In the genomic region with DNA sequence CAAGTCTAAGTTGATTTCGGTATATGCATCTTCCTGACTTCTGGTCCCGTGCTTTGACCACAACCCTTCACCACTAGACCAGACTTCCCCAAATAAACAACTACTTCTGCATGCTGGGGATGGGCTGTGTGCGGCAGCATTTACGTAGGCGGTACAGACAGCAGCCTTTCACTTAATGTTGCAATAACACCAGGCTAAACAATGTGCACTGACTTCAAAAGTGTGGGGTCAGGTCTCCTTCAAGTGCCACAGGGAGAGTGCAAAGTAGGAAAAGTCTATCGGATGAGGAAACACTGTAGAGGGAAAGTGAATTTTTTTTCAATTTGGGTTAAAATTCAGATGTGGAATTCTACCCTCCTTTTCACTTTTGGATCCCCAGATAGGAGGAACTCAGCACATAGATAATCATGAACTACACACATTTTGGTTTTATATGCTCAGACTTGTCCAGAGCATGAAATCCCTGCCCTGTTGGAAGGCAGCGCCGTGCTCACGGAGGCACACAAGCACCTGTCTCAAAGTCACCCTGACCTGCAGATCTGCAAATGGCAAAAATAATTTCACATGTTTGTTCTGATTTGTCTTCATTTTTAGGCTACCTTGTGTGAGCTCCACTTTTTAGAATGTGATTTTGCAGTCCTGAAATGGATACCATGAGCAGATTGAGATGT, we compare ENCODE assay signal across 8 cellular contexts. TPM values are rescaled to one million over a fixed set of nuclear protein-coding genes. Genes with fewer than 3 reads are reported as not detected.
A peak's percentile ranks its signal among the peaks of the same experiment; 100 is the strongest.
DNase-seq lines count a peak whose midpoint lies in the region; ATAC-seq and TF ChIP-seq lines count a peak whose summit lies in the region.

No MANE protein-coding gene starts in this region.

- no peak for TF ChIP-seq CTCF in activated CD8-positive, alpha-beta T cell treated with anti-CD3 and anti-CD28 coated beads for 36 hours (IDR thresholded peaks at IDR 0.05)

- no peak for ATAC-seq in activated CD8-positive, alpha-beta T cell treated with anti-CD3 and anti-CD28 coated beads for 36 hours
- no peak for ATAC-seq in left ventricle myocardium superior
- peak; percentile 47 to 53 for ATAC-seq in stimulated activated naive B cell treated with anti-CD40 and anti-IgM and Interleukin-4, amounts not matched to agents 10 μg/mL and 1 μg/mL and 100 μg/mL, for 72 hours (replicated peaks)
- no peak for ATAC-seq in HG03565 (IDR thresholded peaks at IDR 0.05; ENCODE audit: unreplicated experiment)
- no peak for ATAC-seq in HG03097 (IDR thresholded peaks at IDR 0.05; ENCODE audit: low FRiP score, unreplicated experiment)

- peaks cover 29 to 35% (median 31%) of the 10 kb centered on the region in 3 donors for H3K4me1 Mint-ChIP-seq in IgD-negative memory B cell
- peaks cover 32% of the 10 kb centered on the region for H3K4me1 Mint-ChIP-seq in activated CD8-positive, alpha-beta T cell treated with anti-CD3 and anti-CD28 coated beads for 36 hours (ENCODE audit: low read depth)
- peaks cover 38 to 60% of the 10 kb centered on the region in 2 donors for H3K4me1 Mint-ChIP-seq in stimulated activated naive B cell treated with anti-CD40 and anti-IgM and Interleukin-4, amounts not matched to agents 10 μg/mL and 1 μg/mL and 100 μg/mL, for 72 hours

- H3K36me3 Mint-ChIP-seq in IgD-negative memory B cell = no peaks in the 10 kb centered on the region
- H3K36me3 Mint-ChIP-seq in activated CD8-positive, alpha-beta T cell treated with anti-CD3 and anti-CD28 coated beads for 36 hours (ENCODE audit: low read depth) = peaks cover 9% of the 10 kb centered on the region
- H3K36me3 Mint-ChIP-seq in stimulated activated naive B cell treated with anti-CD40 and anti-IgM and Interleukin-4, amounts not matched to agents 10 μg/mL and 1 μg/mL and 100 μg/mL, for 72 hours = peaks cover 0 to 11% of the 10 kb centered on the region in 2 donors

- CTCF ChIA-PET in activated CD8-positive, alpha-beta T cell treated with anti-CD3 and anti-CD28 coated beads for 36 hours (lab: Charles Lee) = interaction anchor here (1.1 kb wide), 1 partner anchor 21 kb away, joined by 3 read pairs; no protein-coding TSS in a partner anchor

- H3K9me3 Mint-ChIP-seq in IgD-negative memory B cell = no peaks in the 10 kb centered on the region
- no peaks in the 10 kb centered on the region for H3K9me3 Mint-ChIP-seq in activated CD8-positive, alpha-beta T cell treated with anti-CD3 and anti-CD28 coated beads for 36 hours
- no peaks in the 10 kb centered on the region for H3K9me3 Mint-ChIP-seq in stimulated activated naive B cell treated with anti-CD40 and anti-IgM and Interleukin-4, amounts not matched to agents 10 μg/mL and 1 μg/mL and 100 μg/mL, for 72 hours

- POLR2A ChIA-PET in activated CD8-positive, alpha-beta T cell treated with anti-CD3 and anti-CD28 coated beads for 36 hours (lab: Charles Lee) = interaction anchor here (0.6 kb wide), 1 partner anchor 441 kb away, joined by 3 read pairs; no protein-coding TSS in a partner anchor

- intact Hi-C loops in activated CD8-positive, alpha-beta T cell treated with anti-CD3 and anti-CD28 coated beads for 36 hours (cut with micrococcal nuclease) = no loop called here
- intact Hi-C loops in left ventricle myocardium superior (cut with micrococcal nuclease) = no loop called here

- peaks cover 56% of the 10 kb centered on the region for H3K27me3 Mint-ChIP-seq in IgD-negative memory B cell
- peaks cover 37% of the 10 kb centered on the region for H3K27me3 Mint-ChIP-seq in activated CD8-positive, alpha-beta T cell treated with anti-CD3 and anti-CD28 coated beads for 36 hours
- H3K27me3 Mint-ChIP-seq in stimulated activated naive B cell treated with anti-CD40 and anti-IgM and Interleukin-4, amounts not matched to agents 10 μg/mL and 1 μg/mL and 100 μg/mL, for 72 hours = peaks cover 11 to 15% of the 10 kb centered on the region in 2 donors

- peak overlapping the region; percentile 87 to 97 (median 93) for H3K27ac Mint-ChIP-seq in IgD-negative memory B cell
- H3K27ac Mint-ChIP-seq in activated CD8-positive, alpha-beta T cell treated with anti-CD3 and anti-CD28 coated beads for 36 hours = no peak overlapping the region
- peak overlapping the region; percentile 1 for H3K27ac Mint-ChIP-seq in stimulated activated naive B cell treated with anti-CD40 and anti-IgM and Interleukin-4, amounts not matched to agents 10 μg/mL and 1 μg/mL and 100 μg/mL, for 72 hours

- peak overlapping the region; percentile 57 to 84 (median 67) for H3K4me3 Mint-ChIP-seq in IgD-negative memory B cell
- no peak overlapping the region for H3K4me3 Mint-ChIP-seq in activated CD8-positive, alpha-beta T cell treated with anti-CD3 and anti-CD28 coated beads for 36 hours
- H3K4me3 Mint-ChIP-seq in stimulated activated naive B cell treated with anti-CD40 and anti-IgM and Interleukin-4, amounts not matched to agents 10 μg/mL and 1 μg/mL and 100 μg/mL, for 72 hours = peak overlapping the region; percentile 15 to 49

- peak; percentile 54 for DNase-seq in activated CD8-positive, alpha-beta T cell treated with anti-CD3 and anti-CD28 coated beads for 36 hours
- DNase-seq in left ventricle myocardium superior (peak; percentile 52), middle frontal gyrus (ENCODE audit: extremely low spot score, low spot score) (no peak), NCI-H1436 (lab: John Stamatoyannopoulos, UW) (no peak)
- peak; percentile 63 for DNase-seq in stimulated activated naive B cell treated with anti-CD40 and anti-IgM and Interleukin-4, amounts not matched to agents 10 μg/mL and 1 μg/mL and 100 μg/mL, for 72 hours

RNA-seq across cellular contexts. Expression of a gene that starts 3.6 kb away (rescaled TPM):
- polyA plus RNA-seq in IgD-negative memory B cell = 487 TPM
- 10 to 100 TPM; 81.8 to 84.6 TPM for total RNA-seq in activated CD8-positive, alpha-beta T cell treated with anti-CD3 and anti-CD28 coated beads for 36 hours
- total RNA-seq in left ventricle myocardium superior = 25.4 TPM

Comparison
In these comparisons a context has a peak if more than half of its experiments do, and no peak if none do; other contexts are left out.
1. ATAC-seq: peak in stimulated activated naive B cell treated with anti-CD40 and anti-IgM and Interleukin-4, amounts not matched to agents 10 μg/mL and 1 μg/mL and 100 μg/mL, for 72 hours (2 of 2); none in activated CD8-positive, alpha-beta T cell treated with anti-CD3 and anti-CD28 coated beads for 36 hours (single experiment), left ventricle myocardium superior (single experiment), HG03565 (single experiment) and HG03097 (single experiment).
2. DNase-seq: peak in activated CD8-positive, alpha-beta T cell treated with anti-CD3 and anti-CD28 coated beads for 36 hours (single experiment), left ventricle myocardium superior (single experiment) and stimulated activated naive B cell treated with anti-CD40 and anti-IgM and Interleukin-4, amounts not matched to agents 10 μg/mL and 1 μg/mL and 100 μg/mL, for 72 hours (single experiment); none in middle frontal gyrus (single experiment) and NCI-H1436 (single experiment).